1 cellular context compared by ENCODE assay signal in genomic region chr22:46358766-46359165, GRCh38.
A peak's percentile ranks its signal among the peaks of the same experiment; 100 is the strongest.
TF ChIP-seq lines count a peak whose summit lies in the region.

No MANE protein-coding gene starts in this region.

TF ChIP-seq in PFSK-1, 5 proteins besides CTCF, POLR2A, EP300 and RAD21 (continued from another document):
- TF ChIP-seq, protein P1, sequence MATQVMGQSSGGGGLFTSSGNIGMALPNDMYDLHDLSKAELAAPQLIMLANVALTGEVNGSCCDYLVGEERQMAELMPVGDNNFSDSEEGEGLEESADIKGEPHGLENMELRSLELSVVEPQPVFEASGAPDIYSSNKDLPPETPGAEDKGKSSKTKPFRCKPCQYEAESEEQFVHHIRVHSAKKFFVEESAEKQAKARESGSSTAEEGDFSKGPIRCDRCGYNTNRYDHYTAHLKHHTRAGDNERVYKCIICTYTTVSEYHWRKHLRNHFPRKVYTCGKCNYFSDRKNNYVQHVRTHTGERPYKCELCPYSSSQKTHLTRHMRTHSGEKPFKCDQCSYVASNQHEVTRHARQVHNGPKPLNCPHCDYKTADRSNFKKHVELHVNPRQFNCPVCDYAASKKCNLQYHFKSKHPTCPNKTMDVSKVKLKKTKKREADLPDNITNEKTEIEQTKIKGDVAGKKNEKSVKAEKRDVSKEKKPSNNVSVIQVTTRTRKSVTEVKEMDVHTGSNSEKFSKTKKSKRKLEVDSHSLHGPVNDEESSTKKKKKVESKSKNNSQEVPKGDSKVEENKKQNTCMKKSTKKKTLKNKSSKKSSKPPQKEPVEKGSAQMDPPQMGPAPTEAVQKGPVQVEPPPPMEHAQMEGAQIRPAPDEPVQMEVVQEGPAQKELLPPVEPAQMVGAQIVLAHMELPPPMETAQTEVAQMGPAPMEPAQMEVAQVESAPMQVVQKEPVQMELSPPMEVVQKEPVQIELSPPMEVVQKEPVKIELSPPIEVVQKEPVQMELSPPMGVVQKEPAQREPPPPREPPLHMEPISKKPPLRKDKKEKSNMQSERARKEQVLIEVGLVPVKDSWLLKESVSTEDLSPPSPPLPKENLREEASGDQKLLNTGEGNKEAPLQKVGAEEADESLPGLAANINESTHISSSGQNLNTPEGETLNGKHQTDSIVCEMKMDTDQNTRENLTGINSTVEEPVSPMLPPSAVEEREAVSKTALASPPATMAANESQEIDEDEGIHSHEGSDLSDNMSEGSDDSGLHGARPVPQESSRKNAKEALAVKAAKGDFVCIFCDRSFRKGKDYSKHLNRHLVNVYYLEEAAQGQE (IDR thresholded peaks at IDR 0.05; ENCODE audit: insufficient read depth in 1 of 2, low read depth in 2 of 2, low read length in 2 of 2) = no peak
- peak; percentile 53; the same call in 1 of the 2 replicates for TF ChIP-seq POLR2AphosphoS5 (IDR thresholded peaks at IDR 0.05; ENCODE audit: low read depth, low read length)
TF ChIP-seq in PFSK-1: peak in this region for 1.
